27 cellular contexts compared by ENCODE assay signal in genomic region chr13:27421101-27421881, GRCh38. TPM values are rescaled to one million over a fixed set of nuclear protein-coding genes. Genes with fewer than 3 reads are reported as not detected.
DNase-seq lines count a peak whose midpoint lies in the region; ATAC-seq and TF ChIP-seq lines count a peak whose summit lies in the region.
"Had no signal": no experiment of that assay in that cellular context is flagged by ENCODE, and none has a peak within 500 bp of the region (broad histone marks: within the 10 kb centered on the region; RNA-seq: fewer than 3 reads in every experiment).

No MANE protein-coding gene starts in this region.

- no peak overlapping the region for H2BK12ac ChIP-seq in neuronal stem cell (ENCODE audit: low read length)

- H3K4me1 ChIP-seq in HAP-1: peaks cover 31% of the 10 kb centered on the region
- H3K4me1 ChIP-seq in neuronal stem cell (ENCODE audit: control insufficient read depth in 2 of 2, insufficient read depth in 1 of 2, low read depth in 1 of 2, low read length in 2 of 2): peaks cover 12 to 14% of the 10 kb centered on the region in 2 donors

- H4K8ac ChIP-seq in neuronal stem cell (ENCODE audit: low read depth, low read length): no peak overlapping the region

- no peak overlapping the region for H2AFZ ChIP-seq in neuronal stem cell (ENCODE audit: low read length)
- H2AFZ ChIP-seq: PC-9 had no signal

- no peak overlapping the region for H2BK120ac ChIP-seq in neuronal stem cell (ENCODE audit: low read depth, low read length)

- in situ Hi-C loops in HAP-1 (cut with MboI; ENCODE audit: low sequenced_read_pairs): no loop called here

- no peak overlapping the region for H4K91ac ChIP-seq in neuronal stem cell (ENCODE audit: low read depth, low read length, poor library complexity)

- no peak overlapping the region for H2BK15ac ChIP-seq in neuronal stem cell (ENCODE audit: low read length)

- CTCF ChIA-PET in CD4-positive, alpha-beta T cell (lab: Charles Lee): interaction anchor here (1.2 to 1.3 kb wide), 2 partner anchors 29 to 405 kb away, joined by 3 to 4 read pairs; partner anchors contain the start of gene MTIF3
- CTCF ChIA-PET in activated CD8-positive, alpha-beta T cell treated with anti-CD3 and anti-CD28 coated beads for 36 hours (lab: Charles Lee): interaction anchor here (0.8 kb wide), 1 partner anchor 35 kb away, joined by 3 read pairs; no protein-coding TSS in a partner anchor

- WGBS in neuronal stem cell (ENCODE audit: extremely low coverage in 2 of 2, insufficient read length in 2 of 2, insufficient replicate concordance in 1 of 2), 2 donors: no CpG with 5 or more reads among the region's 9 CpGs

- no peaks in the 10 kb centered on the region for H3K9me3 ChIP-seq in CD4-positive, alpha-beta T cell (ENCODE audit: control insufficient read depth, low read length)
- H3K9me3 ChIP-seq in HAP-1 (no peaks in the 10 kb centered on the region), neuronal stem cell (replicated peaks in 1 of 2; ENCODE audit: control insufficient read depth in 2 of 2, insufficient read depth in 1 of 2, low read depth in 1 of 2, low read length in 2 of 2) (no peaks in the 10 kb centered on the region)
- H3K9me3 ChIP-seq: A549, SJSA1 had no signal

- H3K27ac ChIP-seq in CD4-positive, alpha-beta T cell (ENCODE audit: low read depth, low read length): no peak overlapping the region
- no peak overlapping the region for H3K27ac ChIP-seq in neuronal stem cell (replicated peaks; ENCODE audit: low read length)
- H3K27ac ChIP-seq: A549; BLaER1 treated with 17β-estradiol and CSF1 and Interleukin-3, amounts not matched to agents 10 nM and 100 nM; KMS-11; PC-9; SJSA1 had no signal

- no peaks in the 10 kb centered on the region for H3K27me3 Mint-ChIP-seq in CD4-positive, alpha-beta T cell
- no peaks in the 10 kb centered on the region for H3K27me3 Mint-ChIP-seq in activated CD8-positive, alpha-beta T cell treated with anti-CD3 and anti-CD28 coated beads for 36 hours
- no peaks in the 10 kb centered on the region for H3K27me3 Mint-ChIP-seq in stimulated activated naive CD8-positive, alpha-beta T cell treated with anti-CD3 and anti-CD28 coated beads, Interleukin-15, amount 100 ng/mL, for 72 hours
- H3K27me3 Mint-ChIP-seq: CD4-positive, alpha-beta memory T cell had no signal

- H3K14ac ChIP-seq in neuronal stem cell (ENCODE audit: low read length): no peak overlapping the region

- H3K36me3 ChIP-seq in HAP-1 (replicated peaks) (no peaks in the 10 kb centered on the region; the same call in 1 of the 2 replicates), neuronal stem cell (replicated peaks in 1 of 2; ENCODE audit: control insufficient read depth in 2 of 2, insufficient read depth in 2 of 2, low read length in 2 of 2) (peaks cover 0 to 2% of the 10 kb centered on the region in 2 donors)
- H3K36me3 ChIP-seq: BLaER1 treated with 17β-estradiol and CSF1 and Interleukin-3, amounts not matched to agents 10 nM and 100 nM had no signal

- H3K27ac Mint-ChIP-seq in CD4-positive, alpha-beta T cell: peak overlapping the region; percentile 95
- no peak overlapping the region for H3K27ac Mint-ChIP-seq in activated CD8-positive, alpha-beta T cell treated with anti-CD3 and anti-CD28 coated beads for 36 hours
- no peak overlapping the region for H3K27ac Mint-ChIP-seq in stimulated activated naive CD8-positive, alpha-beta T cell treated with anti-CD3 and anti-CD28 coated beads, Interleukin-15, amount 100 ng/mL, for 72 hours

- no peak for DNase-seq in CD4-positive, alpha-beta T cell
- DNase-seq in HAP-1 (ENCODE audit: low spot score in 2 of 2) (peak; percentile 56 to 84), epidermal melanocyte (ENCODE audit: insufficient read length, low spot score) (peak; percentile 31), neuronal stem cell (ENCODE audit: low spot score) (no peak)
- DNase-seq in activated CD8-positive, alpha-beta T cell treated with anti-CD3 and anti-CD28 coated beads for 36 hours: no peak
- no peak for DNase-seq in stimulated activated naive CD8-positive, alpha-beta T cell treated with anti-CD3 and anti-CD28 coated beads, Interleukin-15, amount 100 ng/mL, for 72 hours
- DNase-seq: AML-193; CD4-positive, alpha-beta memory T cell; DMS 273 treated with DMSO at 0.1 percent for 48 hours; DMS79; EL; GDM1; GOT3; HCEC 1CT; IMR-90; MM.1S; NCI-H2029; NCI-H446 treated with DMSO at 0.1 percent for 48 hours; NCI-H526; PC-9 had no signal

- H3K4me3 ChIP-seq in HAP-1 (no peak overlapping the region), neuronal stem cell (ENCODE audit: low read length in 2 of 2) (no peak overlapping the region)
- H3K4me3 ChIP-seq: A549; BLaER1 treated with 17β-estradiol and CSF1 and Interleukin-3, amounts not matched to agents 10 nM and 100 nM; GM12878; PC-9; SJSA1 had no signal

- no peaks in the 10 kb centered on the region for H3K9me3 Mint-ChIP-seq in CD4-positive, alpha-beta T cell
- no peaks in the 10 kb centered on the region for H3K9me3 Mint-ChIP-seq in activated CD8-positive, alpha-beta T cell treated with anti-CD3 and anti-CD28 coated beads for 36 hours
- no peaks in the 10 kb centered on the region for H3K9me3 Mint-ChIP-seq in stimulated activated naive CD8-positive, alpha-beta T cell treated with anti-CD3 and anti-CD28 coated beads, Interleukin-15, amount 100 ng/mL, for 72 hours

- peaks cover 7% of the 10 kb centered on the region for H3K36me3 Mint-ChIP-seq in CD4-positive, alpha-beta T cell (ENCODE audit: low read depth)
- H3K36me3 Mint-ChIP-seq in activated CD8-positive, alpha-beta T cell treated with anti-CD3 and anti-CD28 coated beads for 36 hours (ENCODE audit: low read depth): peaks cover 14% of the 10 kb centered on the region

- no peak overlapping the region for H3K4me2 ChIP-seq in neuronal stem cell (ENCODE audit: insufficient read depth, low read length, poor library complexity, severe bottlenecking)
- H3K4me2 ChIP-seq: A549; BLaER1 treated with 17β-estradiol and CSF1 and Interleukin-3, amounts not matched to agents 10 nM and 100 nM; KMS-11; PC-9 had no signal

- H2BK5ac ChIP-seq in neuronal stem cell (ENCODE audit: low read length): no peak overlapping the region

- intact Hi-C loops in CD4-positive, alpha-beta T cell (cut with DNase I, micrococcal nuclease): loop anchor here (10.0 kb wide), 3 partner anchors 166 to 714 kb away; partner anchors contain the start of genes PAN3 (in 1 of the 2), RPL21 (in 1 of the 2) and USP12 (in 1 of the 2)
- intact Hi-C loops in activated CD8-positive, alpha-beta T cell treated with anti-CD3 and anti-CD28 coated beads for 36 hours (cut with micrococcal nuclease): loop anchor here (10.0 kb wide), 2 partner anchors 166 to 204 kb away; partner anchors contain the start of genes LNX2, POLR1D and RPL21

- POLR2A ChIA-PET in CD4-positive, alpha-beta T cell (lab: Charles Lee): interaction anchor here (0.7 kb wide), 1 partner anchor 26 kb away, joined by 3 read pairs; no protein-coding TSS in a partner anchor
- POLR2A ChIA-PET in activated CD8-positive, alpha-beta T cell treated with anti-CD3 and anti-CD28 coated beads for 36 hours (lab: Charles Lee): interaction anchor here (1.0 to 1.1 kb wide), 2 partner anchors 29 kb away, joined by 3 read pairs; partner anchors contain the start of gene MTIF3

- H3K27me3 ChIP-seq in CD4-positive, alpha-beta T cell (ENCODE audit: control insufficient read depth, insufficient read depth, low read length): no peaks in the 10 kb centered on the region
- H3K27me3 ChIP-seq in HAP-1 (ENCODE audit: low read depth): no peaks in the 10 kb centered on the region
- peaks cover 0 to 49% (median 2%) of the 10 kb centered on the region in 3 experiments for H3K27me3 ChIP-seq in neuronal stem cell (ENCODE audit: control insufficient read depth in 3 of 3, insufficient read depth in 3 of 3, low read depth in 1 of 3, low read length in 3 of 3)
- H3K27me3 ChIP-seq: BLaER1 treated with 17β-estradiol and CSF1 and Interleukin-3, amounts not matched to agents 10 nM and 100 nM; SJSA1 had no signal

- peaks cover 3% of the 10 kb centered on the region for H3K79me1 ChIP-seq in neuronal stem cell (ENCODE audit: low read depth, low read length)

- H3K9ac ChIP-seq in neuronal stem cell (ENCODE audit: low read depth, low read length, poor library complexity): peak overlapping the region; percentile 50
- H3K9ac ChIP-seq: BLaER1 treated with 17β-estradiol and CSF1 and Interleukin-3, amounts not matched to agents 10 nM and 100 nM; KMS-11 had no signal

- peak overlapping the region; percentile 50 for H3K4me3 Mint-ChIP-seq in CD4-positive, alpha-beta T cell
- no peak overlapping the region for H3K4me3 Mint-ChIP-seq in activated CD8-positive, alpha-beta T cell treated with anti-CD3 and anti-CD28 coated beads for 36 hours
- H3K4me3 Mint-ChIP-seq in stimulated activated naive CD8-positive, alpha-beta T cell treated with anti-CD3 and anti-CD28 coated beads, Interleukin-15, amount 100 ng/mL, for 72 hours: no peak overlapping the region

- no peak overlapping the region for H2AK5ac ChIP-seq in neuronal stem cell (ENCODE audit: low read depth, low read length)

- H3K18ac ChIP-seq in neuronal stem cell (ENCODE audit: low read length): no peak overlapping the region

- H3K23ac ChIP-seq in neuronal stem cell (ENCODE audit: low read depth, low read length, poor library complexity): no peak overlapping the region

- ATAC-seq in CD4-positive, alpha-beta T cell (ENCODE audit: poor library complexity): no peak
- no peak for ATAC-seq in activated CD8-positive, alpha-beta T cell treated with anti-CD3 and anti-CD28 coated beads for 36 hours
- ATAC-seq in stimulated activated naive CD8-positive, alpha-beta T cell treated with anti-CD3 and anti-CD28 coated beads, Interleukin-15, amount 100 ng/mL, for 72 hours: no peak
- no peak for ATAC-seq in HG02571 (IDR thresholded peaks at IDR 0.05; ENCODE audit: unreplicated experiment)
- ATAC-seq: A549, GM12878, Right ventricle myocardium inferior had no signal

- TF ChIP-seq CTCF in CD4-positive, alpha-beta T cell (IDR thresholded peaks at IDR 0.05): no peak
- TF ChIP-seq CTCF in activated CD8-positive, alpha-beta T cell treated with anti-CD3 and anti-CD28 coated beads for 36 hours (IDR thresholded peaks at IDR 0.05): no peak

- H3K4ac ChIP-seq in neuronal stem cell (ENCODE audit: low read length): no peak overlapping the region

- H3K4me1 Mint-ChIP-seq in CD4-positive, alpha-beta T cell (ENCODE audit: low read depth): peaks cover 14% of the 10 kb centered on the region
- H3K4me1 Mint-ChIP-seq in activated CD8-positive, alpha-beta T cell treated with anti-CD3 and anti-CD28 coated beads for 36 hours (ENCODE audit: low read depth): peaks cover 9% of the 10 kb centered on the region
- H3K4me1 Mint-ChIP-seq in stimulated activated naive CD8-positive, alpha-beta T cell treated with anti-CD3 and anti-CD28 coated beads, Interleukin-15, amount 100 ng/mL, for 72 hours: peaks cover 19% of the 10 kb centered on the region

RNA-seq across cellular contexts. Expression of gene GTF3A, which starts 3.1 kb away (rescaled TPM):
- total RNA-seq in CD4-positive, alpha-beta T cell: 100 to 1,000 TPM; 129 to 132 TPM
- 99.1 TPM for polyA plus RNA-seq in neuronal stem cell (2013, experiment 1 of 2)
- 101 TPM for polyA plus RNA-seq in neuronal stem cell (2013, experiment 2 of 2)
- total RNA-seq in activated CD8-positive, alpha-beta T cell treated with anti-CD3 and anti-CD28 coated beads for 36 hours: 100 to 1,000 TPM; 278 to 282 TPM

RNA-seq across cellular contexts. Expression of gene MTIF3, which starts 29.1 kb away (rescaled TPM):
- total RNA-seq in CD4-positive, alpha-beta T cell: 10 to 100 TPM; 13.6 to 14.5 TPM
- polyA plus RNA-seq in neuronal stem cell (2013, experiment 1 of 2): 80.3 TPM
- 80.7 TPM for polyA plus RNA-seq in neuronal stem cell (2013, experiment 2 of 2)
- total RNA-seq in activated CD8-positive, alpha-beta T cell treated with anti-CD3 and anti-CD28 coated beads for 36 hours: 10 to 100 TPM; 28.0 to 29.6 TPM

Comparison
In these comparisons a context has a peak if more than half of its experiments do, and no peak if none do; other contexts are left out.
1. DNase-seq: peak in HAP-1 (2 of 2) and epidermal melanocyte (single experiment); none in CD4-positive, alpha-beta T cell (0 of 10), neuronal stem cell (single experiment), activated CD8-positive, alpha-beta T cell treated with anti-CD3 and anti-CD28 coated beads for 36 hours (single experiment) and stimulated activated naive CD8-positive, alpha-beta T cell treated with anti-CD3 and anti-CD28 coated beads, Interleukin-15, amount 100 ng/mL, for 72 hours (0 of 2).